Comparison of ENCODE assay signal across 9 cellular contexts in genomic region chrX:20116087-20116574, GRCh38. TPM values are rescaled to one million over a fixed set of nuclear protein-coding genes. Genes with fewer than 3 reads are reported as not detected.
DNase-seq lines count a peak whose midpoint lies in the region; TF ChIP-seq lines count a peak whose summit lies in the region.
"Had no signal": no experiment of that assay in that cellular context is flagged by ENCODE, and none has a peak within 500 bp of the region (broad histone marks: within the 10 kb centered on the region; RNA-seq: fewer than 3 reads in every experiment).

No MANE protein-coding gene starts in this region.

- H2AFZ ChIP-seq in neural cell (ENCODE audit: low read depth, low read length), result no peak overlapping the region

- intact Hi-C loops in colonic mucosa (cut with DNase I), result no loop called here

- no peak for TF ChIP-seq EP300 in neural cell (conservative IDR thresholded peaks at IDR 0.05; ENCODE audit: poor library complexity, severe bottlenecking)

- peaks cover 20% of the 10 kb centered on the region for H3K27me3 ChIP-seq in AG04450 (ENCODE audit: control insufficient read depth, insufficient read depth, low read length)
- peaks cover 12% of the 10 kb centered on the region for H3K27me3 ChIP-seq in colonic mucosa
- H3K27me3 ChIP-seq in neural cell (ENCODE audit: insufficient read depth, low read depth, low read length), result peaks cover 12% of the 10 kb centered on the region

- CTCF ChIA-PET in AG04450 (lab: Charles Lee), result no interaction called here

- TF ChIP-seq CTCF in AG04450 (IDR thresholded peaks at IDR 0.05; ENCODE audit: low read depth, low read length) (no peak), colonic mucosa (IDR thresholded peaks at IDR 0.05) (no peak), neural cell (IDR thresholded peaks at IDR 0.05; ENCODE audit: poor library complexity, severe bottlenecking) (no peak)

- no peaks in the 10 kb centered on the region for H4K20me1 ChIP-seq in neural cell (ENCODE audit: insufficient read depth)

- peaks cover 10% of the 10 kb centered on the region; the same call in 1 of the 2 replicates for H3K9me3 ChIP-seq in AG04450 (ENCODE audit: control insufficient read depth, insufficient read depth, low read length)
- H3K9me3 ChIP-seq in colonic mucosa, result no peaks in the 10 kb centered on the region
- H3K9me3 ChIP-seq in neural cell (ENCODE audit: low read length), result no peaks in the 10 kb centered on the region

- peak overlapping the region; percentile 34 for H3K4me3 ChIP-seq in AG04450 (ENCODE audit: low read depth, low read length)
- H3K4me3 ChIP-seq in colonic mucosa, result peak overlapping the region; percentile 17
- H3K4me3 ChIP-seq in neural cell (ENCODE audit: low read length), result peak overlapping the region; percentile 63

- no peaks in the 10 kb centered on the region for H3F3A ChIP-seq in neural cell (ENCODE audit: insufficient read depth, low read length, poor library complexity, severe bottlenecking)

- H3K27ac ChIP-seq in AG04450 (ENCODE audit: low read depth, low read length) (no peak overlapping the region), colonic mucosa (no peak overlapping the region), neural cell (ENCODE audit: low read length) (no peak overlapping the region)

- no peaks in the 10 kb centered on the region for H3K9me2 ChIP-seq in neural cell (ENCODE audit: insufficient read depth, low read length)

- H3K9ac ChIP-seq in colonic mucosa (ENCODE audit: low read depth in 2 of 2, low read length in 2 of 2) (no peak overlapping the region), neural cell (ENCODE audit: low read length) (peak overlapping the region; percentile 9)

- H3K4me2 ChIP-seq in neural cell (ENCODE audit: low read length), result no peak overlapping the region

- no peaks in the 10 kb centered on the region for H3K36me3 ChIP-seq in colonic mucosa
- no peaks in the 10 kb centered on the region for H3K36me3 ChIP-seq in neural cell (ENCODE audit: insufficient read depth, low read length)

- peaks cover 4% of the 10 kb centered on the region for H3K4me1 ChIP-seq in colonic mucosa

- POLR2A ChIA-PET in AG04450 (lab: Yijun Ruan, JAX), result no interaction called here

- H3K79me2 ChIP-seq in neural cell (replicated peaks; ENCODE audit: insufficient read depth, low read length), result no peaks in the 10 kb centered on the region

- DNase-seq in AG04450 (ENCODE audit: low read depth, low spot score), result no peak
- peak; percentile 24 for DNase-seq in HK-2 (ENCODE audit: unreplicated experiment)
- DNase-seq in colonic mucosa, result no peak
- DNase-seq in 8988T, result no peak
- no peak for DNase-seq in DMS79 treated with DMSO at 0.1 percent for 48 hours (lab: John Stamatoyannopoulos, UW)
- DNase-seq in cortex of kidney (lab: John Stamatoyannopoulos, UW), result no peak
- no peak for DNase-seq in NCI-H446 (lab: John Stamatoyannopoulos, UW)
- DNase-seq: T-cell had no signal

- no peak for TF ChIP-seq RAD21 in neural cell (conservative IDR thresholded peaks at IDR 0.05)

TF ChIP-seq in neural cell, 6 proteins besides CTCF, POLR2A, EP300 and RAD21:
- TF ChIP-seq POLR2AphosphoS5 (IDR thresholded peaks at IDR 0.05), result no peak

RNA-seq across cellular contexts. Expression of gene MAP7D2, which starts 0.6 kb away (rescaled TPM):
- polyA plus RNA-seq in AG04450 (2011; rRNA removed), result 0.22 and 0.27 TPM in 2 replicates
- polyA minus RNA-seq in AG04450 (2011; rRNA and poly(A)+ RNA removed), result 0.09 and 0.55 TPM in 2 replicates
- 1 to 10 TPM; 2.1 to 2.4 TPM for total RNA-seq in colonic mucosa
- polyA plus RNA-seq in neural cell, result 3.5 and 6.4 TPM in 2 replicates
- polyA minus RNA-seq in neural cell, result 3.9 and 4.3 TPM in 2 replicates

RNA-seq across cellular contexts. Expression of gene EIF1AX, which starts 25.5 kb away (rescaled TPM):
- 49.6 and 83.9 TPM in 2 replicates for polyA plus RNA-seq in AG04450 (2011; rRNA removed)
- 8.1 and 17.3 TPM in 2 replicates for polyA minus RNA-seq in AG04450 (2011; rRNA and poly(A)+ RNA removed)
- 100 to 1,000 TPM; 106 to 149 TPM for total RNA-seq in colonic mucosa
- polyA plus RNA-seq in neural cell, result 46.3 and 67.1 TPM in 2 replicates
- polyA minus RNA-seq in neural cell, result 59.4 and 70.7 TPM in 2 replicates
